1 cellular context compared by ENCODE assay signal in the genomic region with DNA sequence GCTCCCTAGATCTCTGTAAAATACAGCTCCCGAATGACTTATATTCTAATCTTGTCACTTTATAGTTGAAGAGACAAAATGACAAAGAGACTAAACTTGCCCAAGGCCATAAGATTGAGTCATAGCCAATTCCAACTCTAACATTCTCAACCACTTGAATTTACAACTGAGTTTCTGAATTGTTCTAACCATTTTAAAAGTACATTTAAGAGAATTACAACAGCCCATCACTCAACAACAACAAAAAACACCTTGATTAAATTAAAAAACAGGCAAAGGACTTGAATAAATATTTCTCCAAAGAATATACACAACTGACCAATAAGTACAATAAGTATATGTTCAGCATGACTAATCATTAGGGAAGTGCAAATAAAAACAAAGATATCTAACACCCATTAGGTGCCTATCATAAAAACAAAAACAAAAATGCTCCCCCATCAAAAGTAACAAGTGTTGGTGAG.
TF ChIP-seq lines count a peak whose summit lies in the region.

No MANE protein-coding gene starts in this region.

TF ChIP-seq in HEK293, 187 proteins besides CTCF, POLR2A, EP300 and RAD21 (continued from another document):
- TF ChIP-seq PRDM6 (tag by site-specific recombination; IDR thresholded peaks at IDR 0.05) (peak; percentile 91), ZBTB17 (tag by site-specific recombination; IDR thresholded peaks at IDR 0.05) (no peak), ZNF292 (tag by site-specific recombination; IDR thresholded peaks at IDR 0.05; ENCODE audit: borderline replicate concordance, low read depth) (no peak), ZNF571 (tag by site-specific recombination; IDR thresholded peaks at IDR 0.05) (no peak), ZNF639 (tag by site-specific recombination; IDR thresholded peaks at IDR 0.05) (0 out of 2 replicates have a peak, but pooled peaks have one; percentile 36), SCRT2 (tag by site-specific recombination; IDR thresholded peaks at IDR 0.05) (0 out of 2 replicates have a peak, but pooled peaks have one; percentile 16), SP7 (tag by site-specific recombination; IDR thresholded peaks at IDR 0.05) (peak; percentile 42; the same call in 1 of the 2 replicates), PRDM10 (tag by site-specific recombination; IDR thresholded peaks at IDR 0.05) (no peak), SCRT1 (tag by site-specific recombination; IDR thresholded peaks at IDR 0.05; ENCODE audit: borderline replicate concordance) (no peak), ZNF629 (tag by site-specific recombination; IDR thresholded peaks at IDR 0.05) (peak; percentile 33; the same call in 1 of the 2 replicates), ZNF223 (tag by site-specific recombination; IDR thresholded peaks at IDR 0.05) (no peak), ZNF174 (tag by site-specific recombination; IDR thresholded peaks at IDR 0.05) (no peak), FEZF1 (tag by site-specific recombination; IDR thresholded peaks at IDR 0.05) (peak; percentile 38; the same call in 1 of the 2 replicates), BCL11A (tag by site-specific recombination; IDR thresholded peaks at IDR 0.05; ENCODE audit: low read depth) (peak; percentile 67; the same call in 1 of the 2 replicates), ZNF335 (tag by site-specific recombination; conservative IDR thresholded peaks at IDR 0.05) (no peak), ZNF350 (tag by site-specific recombination; IDR thresholded peaks at IDR 0.05) (no peak), MZF1 (tag by site-specific recombination; IDR thresholded peaks at IDR 0.05; ENCODE audit: borderline replicate concordance) (0 out of 2 replicates have a peak, but pooled peaks have one; percentile 20), ZNF2 (tag by site-specific recombination; IDR thresholded peaks at IDR 0.05) (no peak)
- TF ChIP-seq, protein P1, sequence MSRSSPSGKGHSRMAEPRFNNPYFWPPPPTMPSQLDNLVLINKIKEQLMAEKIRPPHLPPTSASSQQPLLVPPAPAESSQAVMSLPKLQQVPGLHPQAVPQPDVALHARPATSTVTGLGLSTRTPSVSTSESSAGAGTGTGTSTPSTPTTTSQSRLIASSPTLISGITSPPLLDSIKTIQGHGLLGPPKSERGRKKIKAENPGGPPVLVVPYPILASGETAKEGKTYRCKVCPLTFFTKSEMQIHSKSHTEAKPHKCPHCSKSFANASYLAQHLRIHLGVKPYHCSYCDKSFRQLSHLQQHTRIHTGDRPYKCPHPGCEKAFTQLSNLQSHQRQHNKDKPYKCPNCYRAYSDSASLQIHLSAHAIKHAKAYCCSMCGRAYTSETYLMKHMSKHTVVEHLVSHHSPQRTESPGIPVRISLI (tag by site-specific recombination; IDR thresholded peaks at IDR 0.05) = 0 out of 2 replicates have a peak, but pooled peaks have one; percentile 47
